ENCODE assay signal across 8 cellular contexts in the genomic region with DNA sequence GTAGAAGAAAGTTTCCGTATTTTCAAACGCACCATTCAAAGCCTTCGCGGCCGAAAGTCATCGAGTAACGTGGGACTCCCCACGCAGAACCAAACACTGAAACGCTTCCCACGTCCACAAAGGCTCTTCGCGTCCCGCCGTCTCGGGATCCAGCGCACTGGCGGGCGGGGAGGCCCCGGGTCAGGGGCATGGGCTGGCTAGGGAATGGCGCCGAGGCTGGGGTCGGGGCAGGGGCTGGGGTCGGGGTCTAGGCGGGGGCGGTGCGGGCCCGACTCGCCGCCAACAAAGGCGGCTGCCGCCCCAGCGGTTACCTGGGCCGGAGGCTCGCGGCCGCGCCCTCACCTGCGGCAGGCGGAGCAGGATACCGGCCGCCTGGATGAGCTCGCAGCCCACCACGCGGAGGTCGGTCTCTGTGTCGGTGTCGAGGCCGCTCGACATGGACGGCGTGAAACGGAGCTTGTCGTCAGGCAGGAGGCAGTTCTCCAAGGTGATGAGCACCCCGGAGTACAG. TPM values are rescaled to one million over a fixed set of nuclear protein-coding genes. Genes with fewer than 3 reads are reported as not detected.
DNase-seq lines count a peak whose midpoint lies in the region; ATAC-seq and TF ChIP-seq lines count a peak whose summit lies in the region.

No MANE protein-coding gene starts in this region.

- ATAC-seq in HG02623 (IDR thresholded peaks at IDR 0.05; ENCODE audit: unreplicated experiment) (peak; percentile 12), gastroesophageal sphincter (peak; percentile 4)

- no peaks in the 10 kb centered on the region for H3K27me3 ChIP-seq in gastroesophageal sphincter
- no peaks in the 10 kb centered on the region for H3K27me3 ChIP-seq in skeletal muscle tissue (ENCODE audit: control insufficient read depth in 3 of 3, insufficient read depth in 3 of 3, low read length in 3 of 3)

- no peak for TF ChIP-seq POLR2A in gastroesophageal sphincter (IDR thresholded peaks at IDR 0.05)

- TF ChIP-seq CTCF in GM12865 (IDR thresholded peaks at IDR 0.05; ENCODE audit: insufficient read depth, low read depth, low read length, missing control alignments) (no peak), VCaP (conservative IDR thresholded peaks at IDR 0.05) (no peak), gastroesophageal sphincter (IDR thresholded peaks at IDR 0.05) (no peak)

- H3K27ac ChIP-seq in VCaP: peak overlapping the region; percentile 95
- peak overlapping the region; percentile 78 to 92 (median 89) for H3K27ac ChIP-seq in gastroesophageal sphincter
- peak overlapping the region; percentile 85 for H3K27ac ChIP-seq in skeletal muscle tissue (ENCODE audit: low read depth, low read length)

- no peak for TF ChIP-seq EP300 in gastroesophageal sphincter (IDR thresholded peaks at IDR 0.05)

- H3K9ac ChIP-seq in skeletal muscle tissue (ENCODE audit: low read depth in 1 of 3, low read length in 3 of 3): peak overlapping the region; percentile 89 to 97 (median 91)

- no CpG with 5 or more reads among the region's 54 CpGs for WGBS in gastroesophageal sphincter (ENCODE audit: low coverage in 1 of 2), 2 donors

- H3K4me1 ChIP-seq in gastroesophageal sphincter (peaks cover 0 to 72% (median 19%) of the 10 kb centered on the region in 3 donors), skeletal muscle tissue (ENCODE audit: control insufficient read depth in 3 of 3, insufficient read depth in 3 of 3, low read length in 3 of 3) (peaks cover 40 to 54% (median 48%) of the 10 kb centered on the region in 3 donors)

- DNase-seq in GM12865 (ENCODE audit: low read depth) (no peak), DMS153 (lab: John Stamatoyannopoulos, UW) (no peak), HuH-7 (ENCODE audit: low spot score) (no peak), ecto neural progenitor cell (ENCODE audit: low spot score) (no peak)

- H3K36me3 ChIP-seq in gastroesophageal sphincter (peaks cover 0 to 78% of the 10 kb centered on the region in 2 donors), skeletal muscle tissue (ENCODE audit: control insufficient read depth in 3 of 3, insufficient read depth in 3 of 3, low read length in 3 of 3) (peaks cover 50 to 56% (median 52%) of the 10 kb centered on the region in 3 donors)

- H3K9me3 ChIP-seq in gastroesophageal sphincter: no peaks in the 10 kb centered on the region
- H3K9me3 ChIP-seq in skeletal muscle tissue (ENCODE audit: control insufficient read depth in 3 of 3, low read length in 3 of 3): no peaks in the 10 kb centered on the region

- H3K4me3 ChIP-seq in GM12865 (ENCODE audit: low read depth, low read length): peak overlapping the region; percentile 76
- H3K4me3 ChIP-seq in gastroesophageal sphincter: peak overlapping the region; percentile 93 to 100
- peak overlapping the region; percentile 86 to 94 (median 93) for H3K4me3 ChIP-seq in skeletal muscle tissue (ENCODE audit: low read length in 3 of 3)

RNA-seq across cellular contexts. Expression of gene CCNL2, which starts 0.4 kb away (rescaled TPM):
- total RNA-seq in gastroesophageal sphincter (100 to 1,000 TPM in 2 of 4 donors, 10 to 100 TPM in 2; 31.6 to 248 (median 127) TPM), skeletal muscle tissue (55.3 TPM)

RNA-seq across cellular contexts. Expression of gene MRPL20, which starts 8.4 kb away (rescaled TPM):
- total RNA-seq in gastroesophageal sphincter (100 to 1,000 TPM; 121 to 215 (median 159) TPM), skeletal muscle tissue (75.7 TPM)

RNA-seq across cellular contexts. Expression of gene ANKRD65, which starts 22.3 kb away (rescaled TPM):
- 10 to 100 TPM in 2 of 4 donors, 1 to 10 TPM in 2; 8.7 to 16.9 (median 10.3) TPM for total RNA-seq in gastroesophageal sphincter
- 5.7 TPM for total RNA-seq in skeletal muscle tissue

RNA-seq across cellular contexts. Expression of gene AURKAIP1, which starts 23.7 kb away (rescaled TPM):
- total RNA-seq in gastroesophageal sphincter: 100 to 1,000 TPM; 103 to 138 (median 108) TPM
- total RNA-seq in skeletal muscle tissue: 51.7 TPM

RNA-seq across cellular contexts. Expression of gene VWA1, which starts 36.8 kb away (rescaled TPM):
- total RNA-seq in gastroesophageal sphincter (100 to 1,000 TPM in 2 of 4 donors, 10 to 100 TPM in 2; 59.8 to 137 (median 96.4) TPM), skeletal muscle tissue (11.0 TPM)
